27 cellular contexts compared by ENCODE assay signal in the genomic region with DNA sequence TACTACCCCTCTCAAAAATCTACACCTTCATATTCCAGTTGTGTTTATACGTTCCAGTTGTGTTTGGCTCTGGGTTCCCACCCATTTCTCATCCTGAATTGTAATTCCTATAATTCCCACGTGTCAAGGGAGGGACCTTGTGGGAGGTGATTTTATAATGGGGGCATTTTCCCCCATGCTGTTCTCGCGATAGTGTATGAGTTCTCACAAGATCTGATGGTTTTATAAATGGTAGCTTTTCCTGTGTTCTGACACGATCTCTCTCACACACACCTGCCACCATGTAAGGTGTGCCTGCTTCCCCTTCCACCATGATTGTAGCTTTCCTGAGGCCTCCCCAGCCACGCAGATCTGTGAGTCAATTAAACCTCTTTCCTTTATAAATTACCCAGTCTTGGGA.
"Had no signal": no experiment of that assay in that cellular context is flagged by ENCODE, and none has a peak within 500 bp of the region (broad histone marks: within the 10 kb centered on the region; RNA-seq: fewer than 3 reads in every experiment).

No MANE protein-coding gene starts in this region.

- H3K4me1 Mint-ChIP-seq: endodermal cell had no signal

- H3K4me1 ChIP-seq: colonic mucosa, esophagus muscularis mucosa, esophagus squamous epithelium, foreskin keratinocyte, gastrocnemius medialis, gastroesophageal sphincter, heart left ventricle, heart right ventricle had no signal

- H3K27ac ChIP-seq: colonic mucosa, coronary artery, dorsolateral prefrontal cortex, epithelial cell of prostate, esophagus muscularis mucosa, esophagus squamous epithelium, foreskin keratinocyte, gastrocnemius medialis, gastroesophageal sphincter, heart left ventricle, heart right ventricle had no signal

- ATAC-seq: effector memory CD8-positive, alpha-beta T cell; esophagus mucosa; foreskin keratinocyte; gastrocnemius medialis; gastroesophageal sphincter; heart left ventricle; heart right ventricle had no signal

- DNase-seq: colonic mucosa; cortex of kidney; dermis blood vessel endothelial cell; dorsolateral prefrontal cortex; effector CD4-positive, alpha-beta T cell; effector CD8-positive, alpha-beta T cell; effector memory CD4-positive, alpha-beta T cell; effector memory CD8-positive, alpha-beta T cell; endodermal cell; erythroblast; esophagus squamous epithelium; foreskin fibroblast; foreskin keratinocyte; foreskin melanocyte; gastrocnemius medialis; glutamatergic neuron; head of caudate nucleus; heart left ventricle; heart right ventricle had no signal

- H3K4me3 ChIP-seq: colonic mucosa, coronary artery, dorsolateral prefrontal cortex, esophagus muscularis mucosa, esophagus squamous epithelium, gastrocnemius medialis, gastroesophageal sphincter, heart left ventricle, heart right ventricle had no signal

- H3K36me3 ChIP-seq: colonic mucosa, esophagus muscularis mucosa, esophagus squamous epithelium, gastrocnemius medialis, gastroesophageal sphincter, heart left ventricle, heart right ventricle had no signal

- H3K9me3 Mint-ChIP-seq: endodermal cell had no signal

- H3K27me3 Mint-ChIP-seq: dendritic cell treated with granulocyte-macrophage colony-stimulating factor and Interleukin-4, amounts not matched to agents 40 ng/mL and 50 ng/mL, for 4 days; effector memory CD8-positive, alpha-beta T cell had no signal

- H3K27ac Mint-ChIP-seq: dendritic cell treated with granulocyte-macrophage colony-stimulating factor and Interleukin-4, amounts not matched to agents 40 ng/mL and 50 ng/mL, for 4 days; effector memory CD8-positive, alpha-beta T cell; endodermal cell had no signal

- FAIRE-seq: colon, endothelial cell of umbilical vein had no signal

- H3K4me3 Mint-ChIP-seq: dendritic cell treated with granulocyte-macrophage colony-stimulating factor and Interleukin-4, amounts not matched to agents 40 ng/mL and 50 ng/mL, for 4 days; effector memory CD8-positive, alpha-beta T cell; endodermal cell had no signal

- H3K9me3 ChIP-seq: colonic mucosa, esophagus squamous epithelium, gastrocnemius medialis, gastroesophageal sphincter had no signal

- H3K27me3 ChIP-seq: colonic mucosa, esophagus squamous epithelium, foreskin keratinocyte, gastrocnemius medialis, heart left ventricle, heart right ventricle had no signal
